ENCODE assay signal across 18 cellular contexts in the genomic region with DNA sequence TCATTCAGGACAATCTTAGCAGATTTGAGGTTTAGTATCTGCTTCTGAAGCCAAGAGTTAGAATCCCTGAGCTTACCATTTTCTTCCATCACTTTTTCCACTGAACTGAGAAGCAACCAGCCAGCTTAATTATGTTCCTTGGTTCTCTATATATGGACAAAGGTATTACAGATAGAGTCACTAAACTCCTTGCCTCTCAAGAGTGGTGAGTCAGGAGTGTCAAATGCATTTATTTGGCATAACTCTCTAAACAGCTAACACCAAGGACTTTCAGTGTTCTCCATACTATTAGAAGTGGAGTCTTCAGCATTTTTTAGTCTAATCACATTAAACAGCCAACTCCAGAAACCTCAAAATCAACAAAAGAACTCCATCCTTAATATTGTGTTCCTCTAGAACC.
A peak's percentile ranks its signal among the peaks of the same experiment; 100 is the strongest.
DNase-seq lines count a peak whose midpoint lies in the region; ATAC-seq and TF ChIP-seq lines count a peak whose summit lies in the region.
"Had no signal": no experiment of that assay in that cellular context is flagged by ENCODE, and none has a peak within 500 bp of the region (broad histone marks: within the 10 kb centered on the region; RNA-seq: fewer than 3 reads in every experiment).

No MANE protein-coding gene starts in this region.

- H3K27me3 ChIP-seq in brain microvascular endothelial cell (replicated peaks), result no peaks in the 10 kb centered on the region
- H3K27me3 ChIP-seq: body of pancreas, testis had no signal

- ATAC-seq in HG03095 (IDR thresholded peaks at IDR 0.05; ENCODE audit: unreplicated experiment), result no peak
- ATAC-seq in GM21526 (IDR thresholded peaks at IDR 0.05; ENCODE audit: low FRiP score, unreplicated experiment), result no peak
- ATAC-seq: activated T-cell treated with anti-CD3 and anti-CD28 coated beads, Interleukin-2, amount 50 U/mL, for 72 hours; body of pancreas; right cardiac atrium had no signal

- no peak overlapping the region for H3K27ac ChIP-seq in brain microvascular endothelial cell
- H3K27ac ChIP-seq: body of pancreas, coronary artery, RWPE1, testis had no signal

- no peak for TF ChIP-seq CTCF in brain microvascular endothelial cell (IDR thresholded peaks at IDR 0.05; ENCODE audit: low read depth, low read length, missing control alignments)

- H3K4me3 ChIP-seq in brain microvascular endothelial cell (ENCODE audit: low read depth, low read length), result no peak overlapping the region
- H3K4me3 ChIP-seq: body of pancreas, coronary artery, testis had no signal

- H3K36me3 ChIP-seq in brain microvascular endothelial cell (replicated peaks), result no peaks in the 10 kb centered on the region

- in situ Hi-C loops in brain microvascular endothelial cell (cut with HindIII; ENCODE audit: low pct_ligation_motif_present, low sequenced_read_pairs), result no loop called here

- DNase-seq in AG08395 (ENCODE audit: low spot score) (peak; percentile 21), HT1080 (ENCODE audit: low read depth) (peak; percentile 24), brain microvascular endothelial cell (peak; percentile 13), iris pigment epithelial cell (ENCODE audit: low read depth) (peak; percentile 78), NCI-H1694 treated with DMSO at 0.1 percent for 48 hours (lab: John Stamatoyannopoulos, UW) (no peak), NCI-H1092 treated with DMSO at 0.1 percent for 48 hours (lab: John Stamatoyannopoulos, UW) (no peak)
- DNase-seq: activated naive CD4-positive, alpha-beta T cell treated with anti-CD3 and anti-CD28 coated beads, Interleukin-2, amount 50 U/mL, for 16 hours; activated T-cell treated with anti-CD3 and anti-CD28 coated beads, Interleukin-2, amount 50 U/mL, for 72 hours; body of pancreas; H7; NCI-H1417; NCI-H526 treated with DMSO at 0.1 percent for 48 hours; right cardiac atrium; testis had no signal

Comparison
In these comparisons a context has a peak if more than half of its experiments do, and no peak if none do; other contexts are left out.
1. DNase-seq: peak in AG08395 (single experiment), HT1080 (single experiment), brain microvascular endothelial cell (single experiment) and iris pigment epithelial cell (single experiment); none in NCI-H1694 treated with DMSO at 0.1 percent for 48 hours (single experiment) and NCI-H1092 treated with DMSO at 0.1 percent for 48 hours (single experiment).